ENCODE assay signal across 9 cellular contexts in the genomic region with DNA sequence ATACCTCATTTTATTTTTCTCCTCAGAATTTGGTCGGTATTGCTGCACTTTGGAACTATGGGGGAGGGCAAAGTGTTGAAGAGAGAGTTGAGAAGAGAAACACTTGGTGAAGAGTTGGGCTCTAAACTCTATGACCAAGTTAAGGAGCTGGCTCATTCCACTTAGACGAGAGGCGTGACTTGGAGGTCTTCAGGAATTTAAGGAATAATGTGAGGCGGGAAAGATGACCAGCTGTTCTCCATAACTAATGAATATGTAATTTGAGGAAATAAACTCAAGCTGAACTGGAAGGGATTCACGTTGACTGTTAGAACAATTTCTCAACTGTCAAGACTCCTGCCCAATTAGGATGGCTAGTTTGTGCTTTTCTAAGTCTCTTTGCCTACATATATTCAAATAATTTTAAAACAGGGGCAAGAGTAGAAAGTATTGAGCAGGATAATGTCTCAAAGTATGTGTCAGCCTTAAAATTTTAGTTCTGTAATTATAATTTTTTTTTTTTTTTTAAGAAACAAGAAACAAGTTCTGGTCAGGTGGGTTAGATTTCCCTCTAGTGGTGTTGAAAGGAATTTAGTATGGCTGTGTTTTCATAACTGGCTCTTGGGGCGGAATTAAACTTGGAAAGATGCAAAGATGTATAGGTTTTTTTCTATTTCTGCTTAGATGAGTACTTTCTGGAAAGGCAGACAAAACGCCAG. TPM values are rescaled to one million over a fixed set of nuclear protein-coding genes. Genes with fewer than 3 reads are reported as not detected.
DNase-seq lines count a peak whose midpoint lies in the region; ATAC-seq and TF ChIP-seq lines count a peak whose summit lies in the region.
"Had no signal": no experiment of that assay in that cellular context is flagged by ENCODE, and none has a peak within 500 bp of the region (broad histone marks: within the 10 kb centered on the region; RNA-seq: fewer than 3 reads in every experiment).

No MANE protein-coding gene starts in this region.

- H2BK5ac ChIP-seq in IMR-90 (ENCODE audit: low read depth, low read length, poor library complexity, severe bottlenecking) = no peak overlapping the region

- TF ChIP-seq RAD21 in IMR-90 (IDR thresholded peaks at IDR 0.05; ENCODE audit: low read length) = peak; percentile 66
- peak; percentile 71 to 72 for TF ChIP-seq RAD21 in liver (IDR thresholded peaks at IDR 0.05)

- no peak for TF ChIP-seq POLR2A in IMR-90 (IDR thresholded peaks at IDR 0.05; ENCODE audit: low read depth, low read length)

- H2BK20ac ChIP-seq in IMR-90 (ENCODE audit: low read depth, low read length) = no peak overlapping the region

- H4K20me1 ChIP-seq in IMR-90 (ENCODE audit: insufficient read depth, low read length) = no peaks in the 10 kb centered on the region

- no CpG with 5 or more reads among the region's 7 CpGs for WGBS in IMR-90 (ENCODE audit: extremely low coverage in 2 of 2, insufficient read length in 1 of 2), 2 experiments
- 69% methylated on average over 7 of the region's 7 CpGs for WGBS in liver

- H3K56ac ChIP-seq in IMR-90 (ENCODE audit: extremely low read depth, insufficient read depth, low read length) = no peak overlapping the region

- H2AK9ac ChIP-seq in IMR-90 (replicated peaks; ENCODE audit: low read depth, low read length, poor library complexity) = no peak overlapping the region

- CTCF ChIA-PET in IMR-90 (lab: Yijun Ruan, JAX) = interaction anchor here (0.7 to 1.5 kb wide), 3 partner anchors 8 to 164 kb away, joined by 3 to 4 read pairs (median 3); no protein-coding TSS in a partner anchor

- H3K27ac Mint-ChIP-seq in brain = no peak overlapping the region
- no peak overlapping the region for H3K27ac Mint-ChIP-seq in stimulated activated memory B cell treated with anti-CD40 and anti-IgM and Interleukin-4, amounts not matched to agents 10 μg/mL and 1 μg/mL and 100 μg/mL, for 72 hours

- BruUV-seq in IMR-90 (replicated peaks; lab: Mats Ljungman, UMichigan) = no TSS peak

- H2BK15ac ChIP-seq in IMR-90 (ENCODE audit: low read depth, low read length) = no peak overlapping the region

- H3K27ac ChIP-seq in C4-2B = no peak overlapping the region
- no peak overlapping the region for H3K27ac ChIP-seq in IMR-90 (ENCODE audit: insufficient read depth, low read length)
- no peak overlapping the region for H3K27ac ChIP-seq in liver (ENCODE audit: low read depth in 1 of 2, low read length in 2 of 2)

- dilution Hi-C loops in IMR-90 (cut with HindIII; ENCODE audit: low sequenced_read_pairs, unreplicated experiment) = no loop called here

- H3K9ac ChIP-seq in IMR-90 (ENCODE audit: low read depth, low read length) = no peak overlapping the region
- H3K9ac ChIP-seq in liver (ENCODE audit: low read depth in 1 of 2, low read length in 2 of 2) = no peak overlapping the region

- no peak overlapping the region for H3K4me2 ChIP-seq in IMR-90 (ENCODE audit: low read depth, low read length)

- H3K4me3 Mint-ChIP-seq in brain = no peak overlapping the region
- no peak overlapping the region for H3K4me3 Mint-ChIP-seq in stimulated activated memory B cell treated with anti-CD40 and anti-IgM and Interleukin-4, amounts not matched to agents 10 μg/mL and 1 μg/mL and 100 μg/mL, for 72 hours

- in situ Hi-C loops in IMR-90 (cut with MboI; ENCODE audit: low sequenced_read_pairs) = no loop called here

- H4K5ac ChIP-seq in IMR-90 (ENCODE audit: low read depth, low read length) = no peak overlapping the region

- POLR2A ChIA-PET in IMR-90 (lab: Charles Lee; ENCODE audit: unreplicated experiment) = no interaction called here

- H3K4me1 Mint-ChIP-seq in brain = peaks cover 10% of the 10 kb centered on the region
- H3K4me1 Mint-ChIP-seq in stimulated activated memory B cell treated with anti-CD40 and anti-IgM and Interleukin-4, amounts not matched to agents 10 μg/mL and 1 μg/mL and 100 μg/mL, for 72 hours = no peaks in the 10 kb centered on the region

- H3K27me3 ChIP-seq in IMR-90 (ENCODE audit: control insufficient read depth, insufficient read depth, low read length) (no peaks in the 10 kb centered on the region), liver (ENCODE audit: control insufficient read depth in 4 of 4, insufficient read depth in 4 of 4, low read length in 3 of 4) (no peaks in the 10 kb centered on the region)

- peak; percentile 86 for TF ChIP-seq CTCF in C4-2B (conservative IDR thresholded peaks at IDR 0.05)
- TF ChIP-seq CTCF in IMR-90 (conservative IDR thresholded peaks at IDR 0.05; ENCODE audit: low read depth, low read length) = peak; percentile 68
- peak; percentile 80 to 86 for TF ChIP-seq CTCF in brain (conservative IDR thresholded peaks at IDR 0.05)
- peak; percentile 51 for TF ChIP-seq CTCF in liver (IDR thresholded peaks at IDR 0.05; ENCODE audit: low read depth, low read length, missing input control)

- no peaks in the 10 kb centered on the region for H3K9me1 ChIP-seq in IMR-90 (ENCODE audit: insufficient read depth, low read length)

- H3K23ac ChIP-seq in IMR-90 (ENCODE audit: low read depth, low read length) = no peak overlapping the region

- peaks cover 6% of the 10 kb centered on the region for H3K27me3 Mint-ChIP-seq in brain
- H3K27me3 Mint-ChIP-seq in stimulated activated memory B cell treated with anti-CD40 and anti-IgM and Interleukin-4, amounts not matched to agents 10 μg/mL and 1 μg/mL and 100 μg/mL, for 72 hours = no peaks in the 10 kb centered on the region

- H2AK5ac ChIP-seq in IMR-90 (ENCODE audit: low read depth, low read length) = no peak overlapping the region

- ATAC-seq in IMR-90 (ENCODE audit: low read depth) (peak; percentile 66; the same call in 1 of the 2 replicates), HG02571 (IDR thresholded peaks at IDR 0.05; ENCODE audit: unreplicated experiment) (no peak), GM19395 (IDR thresholded peaks at IDR 0.05; ENCODE audit: unreplicated experiment) (no peak)
- no peak for ATAC-seq in stimulated activated memory B cell treated with anti-CD40 and anti-IgM and Interleukin-4, amounts not matched to agents 10 μg/mL and 1 μg/mL and 100 μg/mL, for 72 hours

- no peaks in the 10 kb centered on the region for H3K9me3 Mint-ChIP-seq in brain
- H3K9me3 Mint-ChIP-seq in stimulated activated memory B cell treated with anti-CD40 and anti-IgM and Interleukin-4, amounts not matched to agents 10 μg/mL and 1 μg/mL and 100 μg/mL, for 72 hours = no peaks in the 10 kb centered on the region

- H2BK120ac ChIP-seq in IMR-90 (ENCODE audit: low read depth, low read length) = no peak overlapping the region

- H3K14ac ChIP-seq in IMR-90 (replicated peaks; ENCODE audit: low read depth, low read length) = no peak overlapping the region

- no peak overlapping the region for H2AFZ ChIP-seq in IMR-90 (replicated peaks; ENCODE audit: low read length, poor library complexity)

- no peak overlapping the region for H3K4ac ChIP-seq in IMR-90 (ENCODE audit: low read depth, low read length)

- H3K36me3 Mint-ChIP-seq in brain = no peaks in the 10 kb centered on the region
- H3K36me3 Mint-ChIP-seq in stimulated activated memory B cell treated with anti-CD40 and anti-IgM and Interleukin-4, amounts not matched to agents 10 μg/mL and 1 μg/mL and 100 μg/mL, for 72 hours = no peaks in the 10 kb centered on the region

- H3K79me1 ChIP-seq in IMR-90 (ENCODE audit: low read depth in 1 of 2, low read length in 2 of 2) = no peaks in the 10 kb centered on the region

- H3K9me3 ChIP-seq in IMR-90 (ENCODE audit: control insufficient read depth, insufficient read depth, low read length) (no peaks in the 10 kb centered on the region), liver (ENCODE audit: control insufficient read depth in 4 of 4, low read length in 3 of 4) (no peaks in the 10 kb centered on the region)

- peaks cover 2% of the 10 kb centered on the region; the same call in 1 of the 2 replicates for H3K4me1 ChIP-seq in IMR-90 (ENCODE audit: control insufficient read depth, insufficient read depth, low read length)
- peaks cover 2 to 15% (median 9%) of the 10 kb centered on the region in 4 donors for H3K4me1 ChIP-seq in liver (ENCODE audit: control insufficient read depth in 4 of 4, insufficient read depth in 4 of 4, low read length in 3 of 4)

- peak overlapping the region; percentile 52; the same call in 1 of the 2 replicates for H3K18ac ChIP-seq in IMR-90 (ENCODE audit: low read depth, low read length)

- no peak overlapping the region for H4K91ac ChIP-seq in IMR-90 (ENCODE audit: insufficient read depth, low read depth, low read length)

- H3K36me3 ChIP-seq in IMR-90 (ENCODE audit: control insufficient read depth, insufficient read depth, low read length) = no peaks in the 10 kb centered on the region
- H3K36me3 ChIP-seq in liver (ENCODE audit: control insufficient read depth in 4 of 4, insufficient read depth in 3 of 4, low read depth in 1 of 4, low read length in 3 of 4) = no peaks in the 10 kb centered on the region

- H4K8ac ChIP-seq in IMR-90 (ENCODE audit: low read depth in 2 of 2, low read length in 2 of 2) = no peak overlapping the region

- intact Hi-C loops in IMR-90 (cut with micrococcal nuclease) = loop anchor here (2.0 to 5.0 kb wide), 3 partner anchors 65 to 164 kb away; partner anchors contain the start of gene PGM5

- H3K4me3 ChIP-seq in IMR-90 (ENCODE audit: insufficient read depth, low read depth, low read length) = no peak overlapping the region
- H3K4me3 ChIP-seq in liver (ENCODE audit: low read depth in 1 of 3, low read length in 3 of 3) = no peak overlapping the region

- DNase-seq in IMR-90 (peak; percentile 51), epidermal melanocyte (ENCODE audit: insufficient read length, low spot score) (no peak)

TF ChIP-seq in liver, 16 proteins besides CTCF, POLR2A, EP300 and RAD21:
- TF ChIP-seq YY1 (IDR thresholded peaks at IDR 0.05) = no peak
- no peak for TF ChIP-seq RXRA (IDR thresholded peaks at IDR 0.05)
- TF ChIP-seq ATF3 (IDR thresholded peaks at IDR 0.05) = no peak

RNA-seq across cellular contexts. Expression of gene TMEM252, which starts 33.4 kb away (rescaled TPM):
- total RNA-seq in IMR-90 (2012; rRNA removed) (not detected in 2 replicates), liver (under 1 TPM in 1 of 2 donors, not detected in 1; 0.17 TPM)
- polyA plus RNA-seq in IMR-90 (2012; rRNA removed) (not detected in 2 replicates), brain (ENCODE audit: insufficient read depth, low read depth, low replicate concordance) (not detected), liver (not detected)
- not detected in 2 replicates for polyA plus RNA-seq in IMR-90 (2012; cell fraction: cytosol; rRNA removed)
- polyA plus RNA-seq in IMR-90 (2012; cell fraction: nucleus; rRNA removed; ENCODE audit: low replicate concordance) = not detected in 2 replicates
- polyA plus RNA-seq: thymus had no signal
